ENCODE assay signal across 1 cellular context in genomic region chr10:6781133-6781770, GRCh38.
TF ChIP-seq lines count a peak whose summit lies in the region.

No MANE protein-coding gene starts in this region.

TF ChIP-seq in GM12878, 131 proteins besides CTCF, POLR2A, EP300 and RAD21 (continued from another document):
- peak in 1 of 2 experiments; percentile 41; a peak in 1 of 4 replicates for TF ChIP-seq IKZF2 (IDR thresholded peaks at IDR 0.05)
- TF ChIP-seq FOS (IDR thresholded peaks at IDR 0.05; ENCODE audit: borderline replicate concordance, extremely low read depth, insufficient read length) = no peak
TF ChIP-seq in GM12878: peak in this region for 3.
